Comparison of ENCODE assay signal across 8 cellular contexts in the genomic region with DNA sequence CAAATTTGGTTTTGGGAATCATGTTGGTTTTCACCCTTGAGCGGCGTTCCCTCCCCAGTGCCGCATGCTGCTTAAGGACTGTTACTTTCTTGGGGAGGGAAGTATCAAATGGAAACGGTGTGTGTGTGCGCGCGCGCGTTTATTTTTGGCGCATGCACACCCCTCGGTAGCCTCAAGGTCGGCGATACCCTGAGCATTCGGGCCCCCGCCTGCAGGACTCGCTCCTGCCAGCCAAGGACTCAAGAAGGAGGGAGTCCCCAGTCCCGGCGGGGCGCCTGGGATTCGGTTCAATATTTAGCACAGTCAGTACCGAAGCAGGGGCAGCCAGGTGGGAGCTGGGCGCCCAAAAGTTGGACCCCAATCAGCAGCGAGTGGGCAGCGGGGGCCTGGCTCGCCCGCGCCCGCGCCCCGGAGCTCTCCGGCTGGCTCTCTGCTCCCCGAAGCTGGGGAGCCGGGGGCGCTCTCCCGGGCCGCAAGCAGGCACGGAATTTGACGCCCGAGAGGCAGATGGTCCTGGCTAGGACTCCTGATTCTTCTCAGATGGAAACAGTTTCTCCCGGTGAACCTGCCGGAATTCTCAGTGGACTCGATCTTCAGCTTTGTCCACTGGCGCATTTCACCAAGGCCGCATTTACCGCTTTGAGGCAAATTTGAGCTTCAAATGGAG.
DNase-seq lines count a peak whose midpoint lies in the region; ATAC-seq and TF ChIP-seq lines count a peak whose summit lies in the region.

No MANE protein-coding gene starts in this region.

- ATAC-seq in right cardiac atrium: peak; percentile 62 to 76
- no peak for ATAC-seq in natural killer cell treated with Interleukin-12 subunit alpha and Interleukin-12 subunit beta and Interleukin-15 and Interleukin-18, amount 100 ng/mL, for 72 hours
- no peak for ATAC-seq in HG03460 (IDR thresholded peaks at IDR 0.05; ENCODE audit: unreplicated experiment)
- ATAC-seq in GM21723 (IDR thresholded peaks at IDR 0.05; ENCODE audit: unreplicated experiment): no peak

- peaks cover 23 to 37% of the 10 kb centered on the region in 2 donors for H3K27me3 Mint-ChIP-seq in natural killer cell treated with Interleukin-12 subunit alpha and Interleukin-12 subunit beta and Interleukin-15 and Interleukin-18, amount 100 ng/mL, for 72 hours

- no peak overlapping the region for H3K4me3 Mint-ChIP-seq in natural killer cell treated with Interleukin-12 subunit alpha and Interleukin-12 subunit beta and Interleukin-15 and Interleukin-18, amount 100 ng/mL, for 72 hours

- 3% methylated on average over 45 of the region's 45 CpGs for WGBS in right cardiac atrium
- WGBS in prostate gland: 1% methylated on average over 43 of the region's 45 CpGs

- H3K36me3 ChIP-seq in ascending aorta (no peaks in the 10 kb centered on the region), prostate gland (no peaks in the 10 kb centered on the region)

- DNase-seq in EL (peak; percentile 8), ascending aorta (ENCODE audit: low spot score in 2 of 2) (no peak), right cardiac atrium (peak; percentile 31 to 71 (median 67)), prostate gland (ENCODE audit: low spot score) (no peak), NCI-H2107 (lab: John Stamatoyannopoulos, UW) (no peak)
- DNase-seq in natural killer cell treated with Interleukin-12 subunit alpha and Interleukin-12 subunit beta and Interleukin-15 and Interleukin-18, amount 100 ng/mL, for 72 hours (ENCODE audit: low spot score): no peak

- H3K4me1 ChIP-seq in ascending aorta (no peaks in the 10 kb centered on the region), right cardiac atrium (ENCODE audit: control insufficient read depth, insufficient read depth, low read length) (peaks cover 7% of the 10 kb centered on the region), prostate gland (replicated peaks) (no peaks in the 10 kb centered on the region)

- intact Hi-C loops in ascending aorta (cut with DNase I) (no loop called here), right cardiac atrium (cut with DNase I) (no loop called here), prostate gland (cut with DNase I) (no loop called here)

- no peak overlapping the region for H3K27ac Mint-ChIP-seq in natural killer cell treated with Interleukin-12 subunit alpha and Interleukin-12 subunit beta and Interleukin-15 and Interleukin-18, amount 100 ng/mL, for 72 hours

- no peaks in the 10 kb centered on the region for H3K4me1 Mint-ChIP-seq in natural killer cell treated with Interleukin-12 subunit alpha and Interleukin-12 subunit beta and Interleukin-15 and Interleukin-18, amount 100 ng/mL, for 72 hours (ENCODE audit: low read depth in 2 of 2)

- H3K27ac ChIP-seq in ascending aorta (no peak overlapping the region), right cardiac atrium (ENCODE audit: low read length) (peak overlapping the region; percentile 71), prostate gland (no peak overlapping the region)

- H3K4me3 ChIP-seq in ascending aorta (peak overlapping the region; percentile 47 to 67), right cardiac atrium (ENCODE audit: low read length) (peak overlapping the region; percentile 72), prostate gland (peak overlapping the region; percentile 25 to 32)

- H3K36me3 Mint-ChIP-seq in natural killer cell treated with Interleukin-12 subunit alpha and Interleukin-12 subunit beta and Interleukin-15 and Interleukin-18, amount 100 ng/mL, for 72 hours: peaks cover 5% of the 10 kb centered on the region

- peaks cover 12% of the 10 kb centered on the region for H3K9me3 Mint-ChIP-seq in natural killer cell treated with Interleukin-12 subunit alpha and Interleukin-12 subunit beta and Interleukin-15 and Interleukin-18, amount 100 ng/mL, for 72 hours

- H3K9me3 ChIP-seq in ascending aorta: no peaks in the 10 kb centered on the region
- no peaks in the 10 kb centered on the region for H3K9me3 ChIP-seq in right cardiac atrium (ENCODE audit: control insufficient read depth, low read length)
- H3K9me3 ChIP-seq in prostate gland: no peaks in the 10 kb centered on the region

- no peak for TF ChIP-seq CTCF in ascending aorta (IDR thresholded peaks at IDR 0.05)
- TF ChIP-seq CTCF in prostate gland (IDR thresholded peaks at IDR 0.05): no peak

- no peaks in the 10 kb centered on the region for H3K27me3 ChIP-seq in ascending aorta
- H3K27me3 ChIP-seq in right cardiac atrium (ENCODE audit: control insufficient read depth, insufficient read depth): peaks cover 2% of the 10 kb centered on the region
- no peaks in the 10 kb centered on the region for H3K27me3 ChIP-seq in prostate gland (replicated peaks; ENCODE audit: insufficient read depth)

- TF ChIP-seq POLR2A in prostate gland (IDR thresholded peaks at IDR 0.05): no peak

Comparison
In these comparisons a context has a peak if more than half of its experiments do, and no peak if none do; other contexts are left out.
1. DNase-seq: peak in EL (single experiment) and right cardiac atrium (3 of 3); none in ascending aorta (0 of 2), prostate gland (single experiment), natural killer cell treated with Interleukin-12 subunit alpha and Interleukin-12 subunit beta and Interleukin-15 and Interleukin-18, amount 100 ng/mL, for 72 hours (single experiment) and NCI-H2107 (single experiment).
2. ATAC-seq: peak in right cardiac atrium (2 of 2); none in natural killer cell treated with Interleukin-12 subunit alpha and Interleukin-12 subunit beta and Interleukin-15 and Interleukin-18, amount 100 ng/mL, for 72 hours (0 of 2), HG03460 (single experiment) and GM21723 (single experiment).
3. Peak in every context shown above with its lines, with median percentiles within 50 percentile points of each other: H3K4me3 ChIP-seq.